Comparison of ENCODE assay signal across 29 cellular contexts in genomic region chr3:185797993-185798830, GRCh38. TPM values are rescaled to one million over a fixed set of nuclear protein-coding genes. Genes with fewer than 3 reads are reported as not detected.
DNase-seq lines count a peak whose midpoint lies in the region; ATAC-seq and TF ChIP-seq lines count a peak whose summit lies in the region.
"Had no signal": no experiment of that assay in that cellular context is flagged by ENCODE, and none has a peak within 500 bp of the region (broad histone marks: within the 10 kb centered on the region; RNA-seq: fewer than 3 reads in every experiment).

No MANE protein-coding gene starts in this region.

- H3K4me1 ChIP-seq in breast epithelium = no peaks in the 10 kb centered on the region
- peaks cover 33% of the 10 kb centered on the region for H3K4me1 ChIP-seq in RWPE2 (ENCODE audit: insufficient read depth, poor library complexity, severe bottlenecking)

- no peak overlapping the region for H3K27ac ChIP-seq in breast epithelium
- H3K27ac ChIP-seq in RWPE2 (ENCODE audit: poor library complexity, severe bottlenecking) = peak overlapping the region; percentile 76
- no peak overlapping the region for H3K27ac ChIP-seq in caudate nucleus (ENCODE audit: low read depth, low read length)
- H3K27ac ChIP-seq: HL-60 had no signal

- H3K4me3 ChIP-seq in breast epithelium (no peak overlapping the region), RWPE2 (ENCODE audit: severe bottlenecking) (no peak overlapping the region), epithelial cell of esophagus (ENCODE audit: low read length) (no peak overlapping the region)
- H3K4me3 ChIP-seq: pancreas, skin epidermis, suprapubic skin had no signal

- H3K36me3 Mint-ChIP-seq in MCF 10A (ENCODE audit: insufficient read depth, unreplicated experiment) = peaks cover 7% of the 10 kb centered on the region
- peaks cover 19% of the 10 kb centered on the region for H3K36me3 Mint-ChIP-seq in type B pancreatic cell
- H3K36me3 Mint-ChIP-seq: activated CD4-positive, alpha-beta memory T cell treated with anti-CD3 and anti-CD28 coated beads for 36 hours; CD4-positive, CD25-positive, alpha-beta regulatory T cell; immature natural killer cell had no signal

- CTCF ChIA-PET in MCF 10A (lab: Yijun Ruan, JAX) = interaction anchor here (0.7 kb wide), 1 partner anchor 819 kb away, joined by 3 read pairs; no protein-coding TSS in a partner anchor

- H3K4me1 Mint-ChIP-seq in MCF 10A (ENCODE audit: insufficient read depth, unreplicated experiment) (peaks cover 23% of the 10 kb centered on the region), type B pancreatic cell (ENCODE audit: unreplicated experiment) (peaks cover 28% of the 10 kb centered on the region)
- H3K4me1 Mint-ChIP-seq: T-helper 17 cell had no signal

- H3K27me3 ChIP-seq in breast epithelium = no peaks in the 10 kb centered on the region
- no peaks in the 10 kb centered on the region for H3K27me3 ChIP-seq in RWPE2 (ENCODE audit: insufficient read depth, poor library complexity, severe bottlenecking)
- H3K27me3 ChIP-seq: pancreas, suprapubic skin had no signal

- no peaks in the 10 kb centered on the region for H3K9me3 ChIP-seq in breast epithelium
- H3K9me3 ChIP-seq in RWPE2 (ENCODE audit: severe bottlenecking) = no peaks in the 10 kb centered on the region
- H3K9me3 ChIP-seq: pancreas, suprapubic skin had no signal

- H3K9me3 Mint-ChIP-seq in MCF 10A (ENCODE audit: unreplicated experiment) (no peaks in the 10 kb centered on the region), type B pancreatic cell (no peaks in the 10 kb centered on the region)
- H3K9me3 Mint-ChIP-seq: activated naive CD4-positive, alpha-beta T cell treated with anti-CD3 and anti-CD28 coated beads for 36 hours; activated T-helper 1 cell treated with anti-CD3 and anti-CD28 coated beads, Interleukin-12 subunit alpha, Interleukin-12 subunit beta, Interleukin-2, Interleukin-4 antibody, amounts not matched to agents 30 ng/mL and 10 ng/mL and 1 ng/mL, durations not matched to agents 14 hours and 24 hours and 36 hours; immature natural killer cell had no signal

- POLR2A ChIA-PET in MCF 10A (lab: Yijun Ruan, JAX) = interaction anchor here (0.9 to 5.3 kb wide), 5 partner anchors 9 to 24 kb away, joined by 3 to 60 read pairs (median 5); partner anchors contain the start of gene IGF2BP2

- TF ChIP-seq POLR2A in breast epithelium (IDR thresholded peaks at IDR 0.05) = no peak

- intact Hi-C loops in MCF 10A (cut with micrococcal nuclease) (no loop called here), breast epithelium (cut with DNase I; ENCODE audit: low total_unique reads) (no loop called here)

- no peak overlapping the region for H3K4me3 Mint-ChIP-seq in MCF 10A (ENCODE audit: unreplicated experiment)
- H3K4me3 Mint-ChIP-seq in type B pancreatic cell = no peak overlapping the region
- H3K4me3 Mint-ChIP-seq: activated CD4-positive, alpha-beta memory T cell treated with anti-CD3 and anti-CD28 coated beads for 36 hours; activated naive CD4-positive, alpha-beta T cell treated with anti-CD3 and anti-CD28 coated beads for 36 hours; activated T-helper 1 cell treated with anti-CD3 and anti-CD28 coated beads, Interleukin-12 subunit alpha, Interleukin-12 subunit beta, Interleukin-2, Interleukin-4 antibody, amounts not matched to agents 30 ng/mL and 10 ng/mL and 1 ng/mL, durations not matched to agents 14 hours and 24 hours and 36 hours; immature natural killer cell; T-helper 17 cell had no signal

- no TSS peak for BruUV-seq in MCF 10A (replicated peaks; lab: Mats Ljungman, UMichigan)

- DNase-seq in MCF 10A (ENCODE audit: unreplicated experiment) (peak; percentile 66), breast epithelium (ENCODE audit: low spot score in 2 of 2) (no peak), RWPE2 (ENCODE audit: low spot score) (no peak), epithelial cell of esophagus (ENCODE audit: low read depth) (peak; percentile 46), type B pancreatic cell (ENCODE audit: extremely low spot score, unreplicated experiment) (no peak), NCI-H2081 (lab: John Stamatoyannopoulos, UW) (no peak), NCI-H2227 treated with DMSO at 0.1 percent for 48 hours (lab: John Stamatoyannopoulos, UW) (no peak), caudate nucleus (lab: John Stamatoyannopoulos, UW) (no peak)
- DNase-seq: 8988T; activated CD4-positive, alpha-beta memory T cell treated with anti-CD3 and anti-CD28 coated beads for 36 hours; activated CD8-positive, alpha-beta memory T cell treated with anti-CD3 and anti-CD28 coated beads, Interleukin-2, amount 50 U/mL, for 4 hours; activated naive CD4-positive, alpha-beta T cell treated with anti-CD3 and anti-CD28 coated beads for 36 hours; CD4-positive, CD25-positive, alpha-beta regulatory T cell; immature natural killer cell; left colon; NCI-H146; NCI-H2107; NCI-H446; NCI-H82; pancreas; retina; Right ventricle myocardium superior; stimulated activated naive CD4-positive, alpha-beta T cell treated with Interleukin-2 at 50 U/mL for 16 hours; T-helper 17 cell had no signal

- no peaks in the 10 kb centered on the region for H3K36me3 ChIP-seq in breast epithelium
- 0 out of 2 replicates have a peak, but pooled peaks cover 8% of the 10 kb centered on the region for H3K36me3 ChIP-seq in RWPE2 (ENCODE audit: low read depth)
- H3K36me3 ChIP-seq: pancreas, suprapubic skin had no signal

- ATAC-seq in RWPE2 (ENCODE audit: low read depth) = no peak
- ATAC-seq: left colon, pancreas, T-helper 17 cell had no signal

- TF ChIP-seq CTCF in MCF 10A (IDR thresholded peaks at IDR 0.05; ENCODE audit: unreplicated experiment) = no peak
- no peak for TF ChIP-seq CTCF in breast epithelium (IDR thresholded peaks at IDR 0.05)
- no peak for TF ChIP-seq CTCF in RWPE2 (IDR thresholded peaks at IDR 0.05; ENCODE audit: poor library complexity, severe bottlenecking)
- no peak for TF ChIP-seq CTCF in epithelial cell of esophagus (IDR thresholded peaks at IDR 0.05; ENCODE audit: insufficient read depth, low read depth, low read length, missing control alignments)
- no peak for TF ChIP-seq CTCF in type B pancreatic cell (conservative IDR thresholded peaks at IDR 0.05)

- H3K27ac Mint-ChIP-seq in MCF 10A (ENCODE audit: low read depth, unreplicated experiment) = no peak overlapping the region
- peak overlapping the region; percentile 85 for H3K27ac Mint-ChIP-seq in type B pancreatic cell
- H3K27ac Mint-ChIP-seq: activated CD4-positive, alpha-beta memory T cell treated with anti-CD3 and anti-CD28 coated beads for 36 hours; activated naive CD4-positive, alpha-beta T cell treated with anti-CD3 and anti-CD28 coated beads for 36 hours; activated T-helper 1 cell treated with anti-CD3 and anti-CD28 coated beads, Interleukin-12 subunit alpha, Interleukin-12 subunit beta, Interleukin-2, Interleukin-4 antibody, amounts not matched to agents 30 ng/mL and 10 ng/mL and 1 ng/mL, durations not matched to agents 14 hours and 24 hours and 36 hours; CD4-positive, CD25-positive, alpha-beta regulatory T cell; immature natural killer cell; T-helper 17 cell had no signal

- H3K27me3 Mint-ChIP-seq in MCF 10A (ENCODE audit: insufficient read depth, unreplicated experiment) (no peaks in the 10 kb centered on the region), type B pancreatic cell (no peaks in the 10 kb centered on the region)

RNA-seq across cellular contexts. Expression of gene IGF2BP2, which starts 26.6 kb away (rescaled TPM):
- total RNA-seq in MCF 10A (2022) (108 and 154 TPM in 2 replicates), breast epithelium (10 to 100 TPM in 2 of 3 donors, 1 to 10 TPM in 1; 4.9 to 27.5 (median 23.8) TPM), type B pancreatic cell (ENCODE audit: low replicate concordance) (101 and 140 TPM in 2 replicates)
- total RNA-seq: OCI-LY7 had no signal

Comparison
In these comparisons a context has a peak if more than half of its experiments do, and no peak if none do; other contexts are left out.
1. DNase-seq: peak in MCF 10A (single experiment) and epithelial cell of esophagus (single experiment); none in breast epithelium (0 of 2), RWPE2 (single experiment), type B pancreatic cell (single experiment), NCI-H2081 (0 of 2), NCI-H2227 treated with DMSO at 0.1 percent for 48 hours (single experiment) and caudate nucleus (0 of 61).